Comparison of ENCODE assay signal across 24 cellular contexts in genomic region chr3:39271363-39271762, GRCh38. TPM values are rescaled to one million over a fixed set of nuclear protein-coding genes. Genes with fewer than 3 reads are reported as not detected.
DNase-seq lines count a peak whose midpoint lies in the region; ATAC-seq and TF ChIP-seq lines count a peak whose summit lies in the region.
"Had no signal": no experiment of that assay in that cellular context is flagged by ENCODE, and none has a peak within 500 bp of the region (broad histone marks: within the 10 kb centered on the region; RNA-seq: fewer than 3 reads in every experiment).

No MANE protein-coding gene starts in this region.

- H3K4me1 ChIP-seq in neutrophil (ENCODE audit: control insufficient read depth in 1 of 2, insufficient read depth in 1 of 2, low read depth in 1 of 2, low read length in 1 of 2) = peaks cover 28 to 30% of the 10 kb centered on the region in 2 experiments
- H3K4me1 ChIP-seq: A549, HAP-1, SJSA1 had no signal

- H3K27ac ChIP-seq in neutrophil (peak overlapping the region; percentile 88), brain microvascular endothelial cell (no peak overlapping the region)
- H3K27ac ChIP-seq: A549, SJSA1 had no signal

- no peak for DNase-seq in CD14-positive monocyte (ENCODE audit: low spot score)
- peak; percentile 13 for DNase-seq in MV-4-11 (lab: John Stamatoyannopoulos, UW)
- no peak for DNase-seq in effector memory CD8-positive, alpha-beta T cell
- DNase-seq in GOT3 (lab: John Stamatoyannopoulos, UW) = no peak
- DNase-seq in brain microvascular endothelial cell = no peak
- no peak for DNase-seq in activated gamma-delta T cell (lab: John Stamatoyannopoulos, UW)
- DNase-seq in mucosa of gallbladder (ENCODE audit: low spot score) = no peak
- DNase-seq: Calu3; CD4-positive, alpha-beta memory T cell; DMS153; NCI-H1694; NCI-H2081; NCI-H2171; NCI-H345; NCI-H524; NCI-H82 had no signal

- in situ Hi-C loops in brain microvascular endothelial cell (cut with HindIII; ENCODE audit: low pct_ligation_motif_present, low sequenced_read_pairs) = no loop called here

- TF ChIP-seq CTCF in CD14-positive monocyte (IDR thresholded peaks at IDR 0.05) = no peak
- TF ChIP-seq CTCF in neutrophil (IDR thresholded peaks at IDR 0.05) = no peak
- TF ChIP-seq CTCF in brain microvascular endothelial cell (IDR thresholded peaks at IDR 0.05; ENCODE audit: low read depth, low read length, missing control alignments) = no peak

- peaks cover 49 to 78% of the 10 kb centered on the region in 2 donors for H3K36me3 Mint-ChIP-seq in CD14-positive monocyte
- peaks cover 36% of the 10 kb centered on the region for H3K36me3 Mint-ChIP-seq in effector memory CD8-positive, alpha-beta T cell (ENCODE audit: insufficient read depth)
- H3K36me3 Mint-ChIP-seq: CD4-positive, alpha-beta memory T cell had no signal

- peak overlapping the region; percentile 27 to 68 for H3K4me3 Mint-ChIP-seq in CD14-positive monocyte
- peak overlapping the region; percentile 61 to 99 for H3K4me3 Mint-ChIP-seq in effector memory CD8-positive, alpha-beta T cell

- no peaks in the 10 kb centered on the region for H3K9me3 ChIP-seq in neutrophil
- H3K9me3 ChIP-seq: A549, HAP-1, SJSA1 had no signal

- H3K27me3 ChIP-seq in neutrophil (no peaks in the 10 kb centered on the region), brain microvascular endothelial cell (replicated peaks) (peaks cover 4% of the 10 kb centered on the region)
- H3K27me3 ChIP-seq: SJSA1 had no signal

- peak; percentile 6 for ATAC-seq in effector memory CD8-positive, alpha-beta T cell (replicated peaks)
- ATAC-seq: A549 had no signal

- H3K4me3 ChIP-seq in neutrophil (ENCODE audit: low read depth in 1 of 2, low read length in 1 of 2) (peak overlapping the region; percentile 9 to 13), brain microvascular endothelial cell (ENCODE audit: low read depth, low read length) (no peak overlapping the region)
- H3K4me3 ChIP-seq: A549, HAP-1, SJSA1 had no signal

- peak overlapping the region; percentile 81 to 96 (median 93) for H3K27ac Mint-ChIP-seq in CD14-positive monocyte
- peak overlapping the region; percentile 41 to 94 for H3K27ac Mint-ChIP-seq in effector memory CD8-positive, alpha-beta T cell

- peaks cover 0 to 2% (median 0%) of the 10 kb centered on the region in 7 donors for H3K9me3 Mint-ChIP-seq in CD14-positive monocyte
- no peaks in the 10 kb centered on the region for H3K9me3 Mint-ChIP-seq in effector memory CD8-positive, alpha-beta T cell
- H3K9me3 Mint-ChIP-seq: CD4-positive, alpha-beta memory T cell had no signal

- intact Hi-C loops in CD14-positive monocyte (cut with micrococcal nuclease) = no loop called here

- peaks cover 92% of the 10 kb centered on the region for H3K4me1 Mint-ChIP-seq in CD14-positive monocyte
- peaks cover 56 to 74% of the 10 kb centered on the region in 2 donors for H3K4me1 Mint-ChIP-seq in effector memory CD8-positive, alpha-beta T cell (ENCODE audit: low read depth in 2 of 2)

- no peaks in the 10 kb centered on the region for H3K36me3 ChIP-seq in neutrophil
- H3K36me3 ChIP-seq in brain microvascular endothelial cell (replicated peaks) = no peaks in the 10 kb centered on the region
- H3K36me3 ChIP-seq: HAP-1, SJSA1 had no signal

- H3K27me3 Mint-ChIP-seq in CD14-positive monocyte (ENCODE audit: low read depth in 3 of 3) = no peaks in the 10 kb centered on the region
- no peaks in the 10 kb centered on the region for H3K27me3 Mint-ChIP-seq in effector memory CD8-positive, alpha-beta T cell

RNA-seq across cellular contexts. Expression of gene CX3CR1, which starts 8.5 kb away (rescaled TPM):
- 100 to 1,000 TPM; 184 to 405 TPM for polyA plus RNA-seq in CD14-positive monocyte
- total RNA-seq in mucosa of gallbladder = 22.6 TPM
- total RNA-seq: Calu3, G401, SJSA1 had no signal

RNA-seq across cellular contexts. Expression of gene CCR8, which starts 58.1 kb away (rescaled TPM):
- not detected for polyA plus RNA-seq in CD14-positive monocyte
- not detected for total RNA-seq in mucosa of gallbladder
- total RNA-seq: Calu3, G401, OCI-LY7, Right ventricle myocardium inferior, SJSA1 had no signal
- polyA plus RNA-seq: A549, BJ had no signal
